30 cellular contexts compared by ENCODE assay signal in genomic region chr3:52810923-52811322, GRCh38. TPM values are rescaled to one million over a fixed set of nuclear protein-coding genes. Genes with fewer than 3 reads are reported as not detected.
"Had no signal": no experiment of that assay in that cellular context is flagged by ENCODE, and none has a peak within 500 bp of the region (broad histone marks: within the 10 kb centered on the region; RNA-seq: fewer than 3 reads in every experiment).

No MANE protein-coding gene starts in this region.

- H3K36me3 ChIP-seq: SJSA1 had no signal

- H3K27ac Mint-ChIP-seq: activated CD4-positive, alpha-beta T cell treated with anti-CD3 and anti-CD28 coated beads, Interleukin-2, amount 10 ng/mL, durations not matched to agents 7 days and 5 days; activated CD8-positive, alpha-beta T cell treated with anti-CD3 and anti-CD28 coated beads, Interleukin-2, amount 10 ng/mL, durations not matched to agents 7 days and 5 days; activated naive CD4-positive, alpha-beta T cell treated with anti-CD3 and anti-CD28 coated beads, Interleukin-2, amount 50 U/mL, for 24 hours; activated T-cell treated with anti-CD3 and anti-CD28 coated beads, Interleukin-2, amount 50 U/mL, for 24 hours; activated T-helper 2 cell treated with anti-CD3 and anti-CD28 coated beads, Interferon-gamma antibody, Interleukin-2, Interleukin-4, amounts not matched to agents 10 μg/mL and 5 μg/mL and 100 μg/mL, durations not matched to agents 14 hours and 24 hours and 36 hours; brain; T-helper 1 cell treated with Interleukin-12 subunit alpha and Interleukin-12 subunit beta and Interleukin-4 antibody, amounts not matched to agents 30 μg/mL and 1 μg/mL, for 36 hours; T-helper 2 cell treated with Interferon-gamma antibody and Interleukin-4, amounts not matched to agents 5 μg/mL and 100 μg/mL, for 36 hours had no signal

- H3K9me3 ChIP-seq: SJSA1, SK-N-SH had no signal

- H3K4me2 ChIP-seq: KMS-11, SK-N-SH had no signal

- H3K9me3 Mint-ChIP-seq: activated CD4-positive, alpha-beta T cell treated with anti-CD3 and anti-CD28 coated beads, Interleukin-2, amount 10 ng/mL, durations not matched to agents 7 days and 5 days; activated naive CD4-positive, alpha-beta T cell treated with anti-CD3 and anti-CD28 coated beads, Interleukin-2, amount 50 U/mL, for 24 hours; activated T-cell treated with anti-CD3 and anti-CD28 coated beads, Interleukin-2, amount 50 U/mL, for 24 hours; activated T-helper 2 cell treated with anti-CD3 and anti-CD28 coated beads, Interferon-gamma antibody, Interleukin-2, Interleukin-4, amounts not matched to agents 10 μg/mL and 5 μg/mL and 100 μg/mL, durations not matched to agents 14 hours and 24 hours and 36 hours; brain; T-helper 1 cell treated with Interleukin-12 subunit alpha and Interleukin-12 subunit beta and Interleukin-4 antibody, amounts not matched to agents 30 μg/mL and 1 μg/mL, for 36 hours; T-helper 2 cell treated with Interferon-gamma antibody and Interleukin-4, amounts not matched to agents 5 μg/mL and 100 μg/mL, for 36 hours had no signal

- H3K36me3 Mint-ChIP-seq: activated naive CD4-positive, alpha-beta T cell treated with anti-CD3 and anti-CD28 coated beads, Interleukin-2, amount 50 U/mL, for 24 hours; brain had no signal

- H3K4me3 Mint-ChIP-seq: activated CD4-positive, alpha-beta T cell treated with anti-CD3 and anti-CD28 coated beads, Interleukin-2, amount 10 ng/mL, durations not matched to agents 7 days and 5 days; activated CD8-positive, alpha-beta T cell treated with anti-CD3 and anti-CD28 coated beads, Interleukin-2, amount 10 ng/mL, durations not matched to agents 7 days and 5 days; activated naive CD4-positive, alpha-beta T cell treated with anti-CD3 and anti-CD28 coated beads, Interleukin-2, amount 50 U/mL, for 24 hours; activated T-cell treated with anti-CD3 and anti-CD28 coated beads, Interleukin-2, amount 50 U/mL, for 24 hours; brain; T-helper 1 cell treated with Interleukin-12 subunit alpha and Interleukin-12 subunit beta and Interleukin-4 antibody, amounts not matched to agents 30 μg/mL and 1 μg/mL, for 36 hours; T-helper 2 cell treated with Interferon-gamma antibody and Interleukin-4, amounts not matched to agents 5 μg/mL and 100 μg/mL, for 36 hours had no signal

- H3K4me3 ChIP-seq: SJSA1 had no signal

- H3K27ac ChIP-seq: KMS-11, SJSA1 had no signal

- DNase-seq: activated CD4-positive, alpha-beta T cell treated with anti-CD3 and anti-CD28 coated beads, Interleukin-2, amount 10 ng/mL, durations not matched to agents 7 days and 5 days; activated CD4-positive, alpha-beta T cell treated with anti-CD3 and anti-CD28 coated beads, Interleukin-2, amount 50 U/mL, for 48 hours; activated CD8-positive, alpha-beta T cell treated with anti-CD3 and anti-CD28 coated beads, Interleukin-2, amount 10 ng/mL, durations not matched to agents 7 days and 5 days; activated gamma-delta T cell; activated naive CD4-positive, alpha-beta T cell treated with Interleukin-2 at 50 U/mL for 16 hours; activated T-cell treated with anti-CD3 and anti-CD28 coated beads, Interleukin-2, amount 50 U/mL, for 24 hours; anterior cingulate cortex; NCI-H1092 treated with DMSO at 0.1 percent for 48 hours; NCI-H1417; NCI-H146; NCI-H187; NCI-H2029 treated with DMSO at 0.1 percent for 48 hours; NCI-H2107; NCI-H2171; NCI-H510A; NCI-H526; NCI-H774; SHP77; SK-N-SH had no signal

- H3K4me1 Mint-ChIP-seq: activated naive CD4-positive, alpha-beta T cell treated with anti-CD3 and anti-CD28 coated beads, Interleukin-2, amount 50 U/mL, for 24 hours; brain had no signal

- H3K27me3 Mint-ChIP-seq: activated CD4-positive, alpha-beta T cell treated with anti-CD3 and anti-CD28 coated beads, Interleukin-2, amount 10 ng/mL, durations not matched to agents 7 days and 5 days; activated naive CD4-positive, alpha-beta T cell treated with anti-CD3 and anti-CD28 coated beads, Interleukin-2, amount 50 U/mL, for 24 hours; activated T-cell treated with anti-CD3 and anti-CD28 coated beads, Interleukin-2, amount 50 U/mL, for 24 hours had no signal

- H3K4me1 ChIP-seq: SJSA1 had no signal

- H3K27me3 ChIP-seq: SJSA1 had no signal

- H3K9ac ChIP-seq: KMS-11, SK-N-SH had no signal

- ATAC-seq: activated CD8-positive, alpha-beta T cell treated with anti-CD3 and anti-CD28 coated beads, Interleukin-2, amount 10 ng/mL, durations not matched to agents 7 days and 5 days; Panc1 had no signal

RNA-seq across cellular contexts. Expression of gene ITIH3, which starts 16.3 kb away (rescaled TPM):
- total RNA-seq: activated CD4-positive, alpha-beta T cell treated with anti-CD3 and anti-CD28 coated beads, Interleukin-2, amount 10 ng/mL, durations not matched to agents 7 days and 5 days; activated CD8-positive, alpha-beta T cell treated with anti-CD3 and anti-CD28 coated beads, Interleukin-2, amount 10 ng/mL, durations not matched to agents 7 days and 5 days; activated T-helper 2 cell treated with anti-CD3 and anti-CD28 coated beads, Interferon-gamma antibody, Interleukin-2, Interleukin-4, amounts not matched to agents 10 μg/mL and 5 μg/mL and 100 μg/mL, durations not matched to agents 14 hours and 24 hours and 36 hours; bronchial epithelial cell; M059J; RPMI7951 had no signal

RNA-seq across cellular contexts. Expression of gene ITIH4, which starts 19.5 kb away (rescaled TPM):
- total RNA-seq: SJSA1 had no signal

RNA-seq across cellular contexts. Expression of gene MUSTN1, which starts 23.9 kb away (rescaled TPM):
- total RNA-seq: bronchial epithelial cell, SJSA1 had no signal

RNA-seq across cellular contexts. Expression of gene ITIH1, which starts 33.5 kb away (rescaled TPM):
- total RNA-seq: activated CD4-positive, alpha-beta T cell treated with anti-CD3 and anti-CD28 coated beads, Interleukin-2, amount 10 ng/mL, durations not matched to agents 7 days and 5 days; activated CD8-positive, alpha-beta T cell treated with anti-CD3 and anti-CD28 coated beads, Interleukin-2, amount 10 ng/mL, durations not matched to agents 7 days and 5 days; activated T-helper 2 cell treated with anti-CD3 and anti-CD28 coated beads, Interferon-gamma antibody, Interleukin-2, Interleukin-4, amounts not matched to agents 10 μg/mL and 5 μg/mL and 100 μg/mL, durations not matched to agents 14 hours and 24 hours and 36 hours; bronchial epithelial cell; M059J; RPMI7951; SJSA1 had no signal
